ENCODE assay signal across 16 cellular contexts in the genomic region with DNA sequence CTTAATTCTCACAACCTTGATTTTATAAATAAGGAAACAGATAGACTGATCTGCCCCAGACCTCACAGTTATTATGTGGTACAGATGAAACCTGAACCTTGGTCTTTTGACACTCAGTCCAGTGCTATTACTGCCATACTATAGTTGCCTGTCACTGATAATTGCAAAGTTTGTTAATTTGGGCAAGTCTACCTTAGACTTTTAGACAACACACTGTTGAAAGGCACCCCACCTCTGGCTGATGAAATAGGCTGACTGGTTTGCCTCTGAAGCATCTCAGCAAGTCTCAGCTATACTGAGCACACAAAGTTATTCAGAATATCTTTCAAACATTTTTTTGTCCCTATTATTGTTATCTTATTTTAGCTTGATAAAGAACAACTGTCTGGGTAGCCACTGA. TPM values are rescaled to one million over a fixed set of nuclear protein-coding genes. Genes with fewer than 3 reads are reported as not detected.
DNase-seq lines count a peak whose midpoint lies in the region; TF ChIP-seq lines count a peak whose summit lies in the region.
"Had no signal": no experiment of that assay in that cellular context is flagged by ENCODE, and none has a peak within 500 bp of the region (broad histone marks: within the 10 kb centered on the region; RNA-seq: fewer than 3 reads in every experiment).

No MANE protein-coding gene starts in this region.

- H3K4me3 ChIP-seq in ACC112 (ENCODE audit: low read depth, low read length) (no peak overlapping the region), cardiac muscle cell (no peak overlapping the region), HAP-1 (no peak overlapping the region)
- H3K4me3 ChIP-seq: esophagus muscularis mucosa, vagina had no signal

- TF ChIP-seq CTCF in cardiac muscle cell (IDR thresholded peaks at IDR 0.05; ENCODE audit: low read depth, low read length) = no peak

- H3K27me3 ChIP-seq in ACC112 (ENCODE audit: insufficient read depth, low read length) = no peaks in the 10 kb centered on the region
- H3K27me3 ChIP-seq in cardiac muscle cell = no peaks in the 10 kb centered on the region
- no peaks in the 10 kb centered on the region for H3K27me3 ChIP-seq in HAP-1 (ENCODE audit: low read depth)
- H3K27me3 ChIP-seq: esophagus muscularis mucosa, vagina had no signal

- no peaks in the 10 kb centered on the region for H3K9me3 ChIP-seq in cardiac muscle cell (ENCODE audit: low read depth)
- no peaks in the 10 kb centered on the region for H3K9me3 ChIP-seq in HAP-1
- H3K9me3 ChIP-seq: esophagus muscularis mucosa, vagina had no signal

- H2AFZ ChIP-seq in ACC112 (ENCODE audit: low read length, unreplicated experiment) = no peak overlapping the region

- H3K27ac ChIP-seq in ACC112 (ENCODE audit: low read depth, low read length) (peak overlapping the region; percentile 49), cardiac muscle cell (peak overlapping the region; percentile 49)
- H3K27ac ChIP-seq: esophagus muscularis mucosa, vagina had no signal

- H3K4me1 ChIP-seq in ACC112 (ENCODE audit: control insufficient read depth, insufficient read depth, low read length, unreplicated experiment) (peaks cover 30% of the 10 kb centered on the region), cardiac muscle cell (ENCODE audit: low read depth) (peaks cover 13% of the 10 kb centered on the region), HAP-1 (peaks cover 6% of the 10 kb centered on the region; the same call in 1 of the 2 replicates)

- in situ Hi-C loops in HAP-1 (cut with MboI; ENCODE audit: low sequenced_read_pairs) = no loop called here

- DNase-seq in OCI-M1 (lab: John Stamatoyannopoulos, UW) (peak; percentile 16), cardiac muscle cell (ENCODE audit: low read depth in 1 of 2, low spot score in 1 of 2) (no peak), myocyte (ENCODE audit: low read depth) (peak; percentile 31), GM19238 (ENCODE audit: insufficient read length, low spot score) (no peak), HAP-1 (ENCODE audit: low spot score in 2 of 2) (no peak), NCI-H1694 treated with DMSO at 0.1 percent for 48 hours (lab: John Stamatoyannopoulos, UW) (no peak)
- DNase-seq in activated CD4-positive, alpha-beta T cell treated with anti-CD3 and anti-CD28 coated beads for 1 hour = no peak
- DNase-seq: activated T-cell treated with anti-CD3 and anti-CD28 coated beads for 4 hours, AML-193, head of caudate nucleus, NCI-H1105, NCI-H2107, nucleus accumbens had no signal

- no peaks in the 10 kb centered on the region for H3K36me3 ChIP-seq in ACC112 (ENCODE audit: insufficient read depth, low read length)
- H3K36me3 ChIP-seq in cardiac muscle cell = no peaks in the 10 kb centered on the region
- H3K36me3 ChIP-seq in HAP-1 (replicated peaks) = peaks cover 6% of the 10 kb centered on the region

- H3K79me2 ChIP-seq in ACC112 (ENCODE audit: control insufficient read depth, insufficient read depth, low read length, unreplicated experiment) = peaks cover 88% of the 10 kb centered on the region

RNA-seq across cellular contexts. Expression of a gene that starts 53.1 kb away (rescaled TPM):
- 133 and 138 TPM in 2 replicates for total RNA-seq in cardiac muscle cell
- 136 and 145 TPM in 2 replicates for polyA plus RNA-seq in cardiac muscle cell
- total RNA-seq in myocyte = 210 and 343 TPM in 2 replicates
- 239 TPM for polyA plus RNA-seq in myocyte (2012)

Comparison
In these comparisons a context has a peak if more than half of its experiments do, and no peak if none do; other contexts are left out.
1. DNase-seq: peak in OCI-M1 (single experiment) and myocyte (single experiment); none in cardiac muscle cell (0 of 2), activated CD4-positive, alpha-beta T cell treated with anti-CD3 and anti-CD28 coated beads for 1 hour (single experiment), GM19238 (single experiment), HAP-1 (0 of 2) and NCI-H1694 treated with DMSO at 0.1 percent for 48 hours (single experiment).